Comparison of ENCODE assay signal across 1 cellular context in the genomic region with DNA sequence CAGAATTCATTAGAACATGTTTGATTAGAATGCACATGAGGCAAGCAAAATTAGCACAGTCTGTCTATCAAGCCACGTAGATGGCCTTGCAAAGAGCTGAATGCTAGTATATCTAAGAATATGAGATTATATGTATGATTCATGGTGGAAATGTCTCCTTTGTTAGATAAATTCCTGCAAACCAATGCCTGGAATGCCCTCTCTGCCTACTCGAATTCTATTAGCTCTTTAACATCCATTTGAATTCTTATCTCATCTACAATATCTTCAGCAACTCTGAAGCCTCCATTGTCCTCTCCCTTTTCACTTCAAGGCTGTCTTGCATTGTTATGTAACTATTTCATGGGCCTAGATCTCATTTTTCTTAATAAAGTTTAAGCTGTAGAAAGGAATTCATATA.
TF ChIP-seq lines count a peak whose summit lies in the region.

No MANE protein-coding gene starts in this region.

TF ChIP-seq in GM23338, 12 proteins besides CTCF, POLR2A, EP300 and RAD21 (continued from another document):
- TF ChIP-seq, protein P1, sequence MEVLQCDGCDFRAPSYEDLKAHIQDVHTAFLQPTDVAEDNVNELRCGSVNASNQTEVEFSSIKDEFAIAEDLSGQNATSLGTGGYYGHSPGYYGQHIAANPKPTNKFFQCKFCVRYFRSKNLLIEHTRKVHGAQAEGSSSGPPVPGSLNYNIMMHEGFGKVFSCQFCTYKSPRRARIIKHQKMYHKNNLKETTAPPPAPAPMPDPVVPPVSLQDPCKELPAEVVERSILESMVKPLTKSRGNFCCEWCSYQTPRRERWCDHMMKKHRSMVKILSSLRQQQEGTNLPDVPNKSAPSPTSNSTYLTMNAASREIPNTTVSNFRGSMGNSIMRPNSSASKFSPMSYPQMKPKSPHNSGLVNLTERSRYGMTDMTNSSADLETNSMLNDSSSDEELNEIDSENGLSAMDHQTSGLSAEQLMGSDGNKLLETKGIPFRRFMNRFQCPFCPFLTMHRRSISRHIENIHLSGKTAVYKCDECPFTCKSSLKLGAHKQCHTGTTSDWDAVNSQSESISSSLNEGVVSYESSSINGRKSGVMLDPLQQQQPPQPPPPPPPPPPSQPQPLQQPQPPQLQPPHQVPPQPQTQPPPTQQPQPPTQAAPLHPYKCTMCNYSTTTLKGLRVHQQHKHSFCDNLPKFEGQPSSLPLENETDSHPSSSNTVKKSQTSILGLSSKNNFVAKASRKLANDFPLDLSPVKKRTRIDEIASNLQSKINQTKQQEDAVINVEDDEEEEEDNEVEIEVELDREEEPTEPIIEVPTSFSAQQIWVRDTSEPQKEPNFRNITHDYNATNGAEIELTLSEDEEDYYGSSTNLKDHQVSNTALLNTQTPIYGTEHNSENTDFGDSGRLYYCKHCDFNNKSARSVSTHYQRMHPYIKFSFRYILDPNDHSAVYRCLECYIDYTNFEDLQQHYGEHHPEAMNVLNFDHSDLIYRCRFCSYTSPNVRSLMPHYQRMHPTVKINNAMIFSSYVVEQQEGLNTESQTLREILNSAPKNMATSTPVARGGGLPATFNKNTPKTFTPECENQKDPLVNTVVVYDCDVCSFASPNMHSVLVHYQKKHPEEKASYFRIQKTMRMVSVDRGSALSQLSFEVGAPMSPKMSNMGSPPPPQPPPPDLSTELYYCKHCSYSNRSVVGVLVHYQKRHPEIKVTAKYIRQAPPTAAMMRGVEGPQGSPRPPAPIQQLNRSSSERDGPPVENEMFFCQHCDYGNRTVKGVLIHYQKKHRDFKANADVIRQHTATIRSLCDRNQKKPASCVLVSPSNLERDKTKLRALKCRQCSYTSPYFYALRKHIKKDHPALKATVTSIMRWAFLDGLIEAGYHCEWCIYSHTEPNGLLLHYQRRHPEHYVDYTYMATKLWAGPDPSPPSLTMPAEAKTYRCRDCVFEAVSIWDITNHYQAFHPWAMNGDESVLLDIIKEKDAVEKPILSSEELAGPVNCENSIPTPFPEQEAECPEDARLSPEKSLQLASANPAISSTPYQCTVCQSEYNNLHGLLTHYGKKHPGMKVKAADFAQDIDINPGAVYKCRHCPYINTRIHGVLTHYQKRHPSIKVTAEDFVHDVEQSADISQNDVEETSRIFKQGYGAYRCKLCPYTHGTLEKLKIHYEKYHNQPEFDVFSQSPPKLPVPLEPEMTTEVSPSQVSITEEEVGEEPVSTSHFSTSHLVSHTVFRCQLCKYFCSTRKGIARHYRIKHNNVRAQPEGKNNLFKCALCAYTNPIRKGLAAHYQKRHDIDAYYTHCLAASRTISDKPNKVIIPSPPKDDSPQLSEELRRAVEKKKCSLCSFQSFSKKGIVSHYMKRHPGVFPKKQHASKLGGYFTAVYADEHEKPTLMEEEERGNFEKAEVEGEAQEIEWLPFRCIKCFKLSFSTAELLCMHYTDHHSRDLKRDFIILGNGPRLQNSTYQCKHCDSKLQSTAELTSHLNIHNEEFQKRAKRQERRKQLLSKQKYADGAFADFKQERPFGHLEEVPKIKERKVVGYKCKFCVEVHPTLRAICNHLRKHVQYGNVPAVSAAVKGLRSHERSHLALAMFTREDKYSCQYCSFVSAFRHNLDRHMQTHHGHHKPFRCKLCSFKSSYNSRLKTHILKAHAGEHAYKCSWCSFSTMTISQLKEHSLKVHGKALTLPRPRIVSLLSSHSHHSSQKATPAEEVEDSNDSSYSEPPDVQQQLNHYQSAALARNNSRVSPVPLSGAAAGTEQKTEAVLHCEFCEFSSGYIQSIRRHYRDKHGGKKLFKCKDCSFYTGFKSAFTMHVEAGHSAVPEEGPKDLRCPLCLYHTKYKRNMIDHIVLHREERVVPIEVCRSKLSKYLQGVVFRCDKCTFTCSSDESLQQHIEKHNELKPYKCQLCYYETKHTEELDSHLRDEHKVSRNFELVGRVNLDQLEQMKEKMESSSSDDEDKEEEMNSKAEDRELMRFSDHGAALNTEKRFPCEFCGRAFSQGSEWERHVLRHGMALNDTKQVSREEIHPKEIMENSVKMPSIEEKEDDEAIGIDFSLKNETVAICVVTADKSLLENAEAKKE (CRISPR knock-in tag; IDR thresholded peaks at IDR 0.05), result peak; percentile 89
